In genomic region chr11:78838417-78838816, GRCh38 we compare ENCODE assay signal across 17 cellular contexts.
DNase-seq lines count a peak whose midpoint lies in the region; ATAC-seq, FAIRE-seq and TF ChIP-seq lines count a peak whose summit lies in the region.
"Had no signal": no experiment of that assay in that cellular context is flagged by ENCODE, and none has a peak within 500 bp of the region (broad histone marks: within the 10 kb centered on the region; RNA-seq: fewer than 3 reads in every experiment).

No MANE protein-coding gene starts in this region.

- H3K79me2 ChIP-seq in mesendoderm (ENCODE audit: control insufficient read depth, insufficient read depth, low read length) = no peaks in the 10 kb centered on the region

- FAIRE-seq in small intestine (lab: Jason Lieb, UNC) = no peak
- FAIRE-seq: astrocyte had no signal

- no peak overlapping the region for H3K18ac ChIP-seq in mesendoderm (ENCODE audit: low read length)

- no peak overlapping the region for H4K8ac ChIP-seq in mesendoderm (ENCODE audit: low read depth, low read length)

- H3K4me3 ChIP-seq in adipocyte (ENCODE audit: low read length) = no peak overlapping the region
- no peak overlapping the region for H3K4me3 ChIP-seq in mesendoderm (ENCODE audit: low read length)
- H3K4me3 ChIP-seq in small intestine (ENCODE audit: low read depth in 1 of 2, low read length in 2 of 2) = no peak overlapping the region
- H3K4me3 ChIP-seq: coronary artery, MG63, PC-9, sigmoid colon had no signal

- no CpG with 5 or more reads among the region's 2 CpGs for WGBS in mesendoderm (ENCODE audit: extremely low coverage, insufficient coverage, low lambda C conversion rate)
- 45 to 51% (median 48%) methylated on average over 2 of the region's 2 CpGs for WGBS in small intestine, 3 donors

- H3K27me3 ChIP-seq in adipocyte (replicated peaks; ENCODE audit: control insufficient read depth, insufficient read depth, low read length) (no peaks in the 10 kb centered on the region), mesendoderm (ENCODE audit: insufficient read depth, low read length, poor library complexity) (no peaks in the 10 kb centered on the region), small intestine (ENCODE audit: control insufficient read depth in 2 of 2, insufficient read depth in 2 of 2, low read length in 2 of 2) (no peaks in the 10 kb centered on the region)
- H3K27me3 ChIP-seq: MG63, sigmoid colon had no signal

- H3K9me3 ChIP-seq in adipocyte (ENCODE audit: control insufficient read depth, low read length) (no peaks in the 10 kb centered on the region), small intestine (ENCODE audit: control insufficient read depth, low read depth) (no peaks in the 10 kb centered on the region)
- H3K9me3 ChIP-seq: MG63, sigmoid colon had no signal

- H2BK5ac ChIP-seq in mesendoderm (ENCODE audit: low read length) = no peak overlapping the region

- no peak overlapping the region for H3K4me2 ChIP-seq in mesendoderm (ENCODE audit: low read length)
- H3K4me2 ChIP-seq: PC-9 had no signal

- no peak overlapping the region for H3K23ac ChIP-seq in mesendoderm (ENCODE audit: low read length)

- H3K36me3 ChIP-seq in adipocyte (ENCODE audit: control insufficient read depth, insufficient read depth, low read length, severe bottlenecking) = no peaks in the 10 kb centered on the region
- no peaks in the 10 kb centered on the region for H3K36me3 ChIP-seq in mesendoderm (ENCODE audit: control insufficient read depth, insufficient read depth, low read length)
- H3K36me3 ChIP-seq in small intestine (ENCODE audit: control insufficient read depth in 2 of 2, insufficient read depth in 2 of 2, low read length in 2 of 2) = no peaks in the 10 kb centered on the region
- H3K36me3 ChIP-seq: MG63, sigmoid colon had no signal

- no peak overlapping the region for H3K56ac ChIP-seq in mesendoderm (ENCODE audit: low read length)

- H3K4me1 ChIP-seq in adipocyte (ENCODE audit: control insufficient read depth, insufficient read depth, low read length) (peaks cover 38% of the 10 kb centered on the region), mesendoderm (ENCODE audit: control insufficient read depth, low read depth, low read length) (no peaks in the 10 kb centered on the region), small intestine (ENCODE audit: control insufficient read depth in 2 of 2, insufficient read depth in 1 of 2, low read depth in 1 of 2, low read length in 1 of 2) (no peaks in the 10 kb centered on the region)

- no peak overlapping the region for H3K4ac ChIP-seq in mesendoderm (ENCODE audit: low read depth, low read length)

- DNase-seq in NCI-H1105 (lab: John Stamatoyannopoulos, UW) (peak; percentile 44), adipocyte (ENCODE audit: low read depth) (peak; percentile 49), mesendoderm (peak; percentile 33), kidney glomerular epithelial cell (lab: John Stamatoyannopoulos, UW) (no peak), small intestine (no peak)
- DNase-seq: activated B cell treated with CpG ODN at 0.5 μM for 24 hours; activated effector memory CD4-positive, alpha-beta T cell treated with anti-CD3 and anti-CD28 coated beads, Interleukin-2, amount 50 U/mL, for 16 hours; MG63; midbrain; PC-9; sigmoid colon; stimulated activated CD4-positive, alpha-beta T cell treated with anti-CD3 and anti-CD28 coated beads, Interleukin-2, amount 100 ng/mL, for 48 hours had no signal

- H2BK15ac ChIP-seq in mesendoderm (replicated peaks; ENCODE audit: low read depth) = no peak overlapping the region

- H3K27ac ChIP-seq in mesendoderm (ENCODE audit: low read depth, low read length) = no peak overlapping the region
- H3K27ac ChIP-seq in small intestine (ENCODE audit: low read depth in 1 of 2, low read length in 1 of 2) = no peak overlapping the region
- H3K27ac ChIP-seq: C4-2B, coronary artery, PC-9, sigmoid colon had no signal

- 0 out of 3 replicates have a peak, but pooled peaks have one; percentile 10 for TF ChIP-seq CTCF in GM12872 (IDR thresholded peaks at IDR 0.05; ENCODE audit: insufficient read depth, low read depth, low read length)

- H3K9ac ChIP-seq in adipocyte (ENCODE audit: low read length) (no peak overlapping the region), mesendoderm (ENCODE audit: low read length) (no peak overlapping the region)

- no peak overlapping the region for H2BK120ac ChIP-seq in mesendoderm (ENCODE audit: low read depth, low read length)

- no peaks in the 10 kb centered on the region for H3K79me1 ChIP-seq in mesendoderm (ENCODE audit: low read length)

- no peak overlapping the region for H2AK5ac ChIP-seq in mesendoderm (ENCODE audit: low read length)

- ATAC-seq in GM18519 (IDR thresholded peaks at IDR 0.05; ENCODE audit: low FRiP score, unreplicated experiment) = no peak

- no peak overlapping the region for H4K5ac ChIP-seq in mesendoderm (ENCODE audit: low read length)

Comparison
In these comparisons a context has a peak if more than half of its experiments do, and no peak if none do; other contexts are left out.
1. DNase-seq: peak in NCI-H1105 (single experiment), adipocyte (single experiment) and mesendoderm (single experiment); none in kidney glomerular epithelial cell (single experiment) and small intestine (single experiment).